ENCODE assay signal across 25 cellular contexts in genomic region chr6:74851598-74851997, GRCh38.
DNase-seq lines count a peak whose midpoint lies in the region; TF ChIP-seq lines count a peak whose summit lies in the region.
"Had no signal": no experiment of that assay in that cellular context is flagged by ENCODE, and none has a peak within 500 bp of the region (broad histone marks: within the 10 kb centered on the region; RNA-seq: fewer than 3 reads in every experiment).

No MANE protein-coding gene starts in this region.

- H4K20me1 ChIP-seq in osteoblast (ENCODE audit: insufficient read depth, low read length) = no peaks in the 10 kb centered on the region

- H3K27ac ChIP-seq in osteoblast (ENCODE audit: low read depth, low read length) (no peak overlapping the region), RWPE1 (no peak overlapping the region)
- H3K27ac ChIP-seq: ascending aorta, parathyroid adenoma, sigmoid colon, testis had no signal

- H3K27me3 Mint-ChIP-seq in progenitor cell of endocrine pancreas = no peaks in the 10 kb centered on the region
- H3K27me3 Mint-ChIP-seq: activated naive CD4-positive, alpha-beta T cell treated with anti-CD3 and anti-CD28 coated beads, Interleukin-2, amount 10 ng/mL, durations not matched to agents 7 days and 5 days; CD8-positive, alpha-beta memory T cell; memory B cell had no signal

- H3K9me3 ChIP-seq in osteoblast (ENCODE audit: low read depth, low read length) = no peaks in the 10 kb centered on the region
- H3K9me3 ChIP-seq: ascending aorta, sigmoid colon, testis had no signal

- peak; percentile 32 for DNase-seq in BJ (ENCODE audit: low read depth)
- peak; percentile 0 for DNase-seq in RPMI7951 (ENCODE audit: low read depth)
- peak; percentile 81 for DNase-seq in fibroblast of mammary gland (ENCODE audit: low read depth)
- DNase-seq in osteoblast (ENCODE audit: insufficient read length, low spot score, missing footprints) = no peak
- DNase-seq in progenitor cell of endocrine pancreas (ENCODE audit: low spot score, unreplicated experiment) = no peak
- no peak for DNase-seq in SIG-M5 treated with dmso at 0.1 percent for 504 hours (lab: John Stamatoyannopoulos, UW; ENCODE audit: unreplicated experiment)
- DNase-seq in RWPE1 (ENCODE audit: low spot score) = no peak
- no peak for DNase-seq in DMS79 (lab: John Stamatoyannopoulos, UW)
- DNase-seq: activated CD4-positive, alpha-beta T cell treated with anti-CD3 and anti-CD28 coated beads for 1 hour; activated CD8-positive, alpha-beta memory T cell treated with anti-CD3 and anti-CD28 coated beads for 24 hours; activated naive CD4-positive, alpha-beta T cell treated with anti-CD3 and anti-CD28 coated beads, Interleukin-2, amount 10 ng/mL, durations not matched to agents 7 days and 5 days; activated T-cell treated with anti-CD3 and anti-CD28 coated beads, Interleukin-2, amount 50 U/mL, for 48 hours; CD8-positive, alpha-beta memory T cell; endodermal cell; H9; naive thymus-derived CD8-positive, alpha-beta T cell; NCI-H1436; NCI-H2171; NCI-H526; sigmoid colon; testis had no signal

- POLR2A ChIA-PET in BJ (lab: Charles Lee) (no interaction called here), RWPE1 (lab: Yijun Ruan, JAX; ENCODE audit: low non-redundant PET) (no interaction called here)

- H2AFZ ChIP-seq in osteoblast (ENCODE audit: low read length) = peak overlapping the region; percentile 27
- H2AFZ ChIP-seq: parathyroid adenoma had no signal

- TF ChIP-seq CTCF in BJ (IDR thresholded peaks at IDR 0.05; ENCODE audit: insufficient read depth, low read depth, low read length) = no peak
- TF ChIP-seq CTCF in fibroblast of mammary gland (conservative IDR thresholded peaks at IDR 0.05; ENCODE audit: control insufficient read depth, insufficient read depth, low read depth, low read length) = no peak
- no peak for TF ChIP-seq CTCF in osteoblast (IDR thresholded peaks at IDR 0.05; ENCODE audit: extremely low read depth, low read depth, low read length)
- TF ChIP-seq CTCF in progenitor cell of endocrine pancreas (IDR thresholded peaks at IDR 0.05; ENCODE audit: unreplicated experiment) = no peak
- no peak for TF ChIP-seq CTCF in RWPE1 (conservative IDR thresholded peaks at IDR 0.05; ENCODE audit: low read depth)

- H3K27ac Mint-ChIP-seq in progenitor cell of endocrine pancreas = no peak overlapping the region
- H3K27ac Mint-ChIP-seq: activated naive CD4-positive, alpha-beta T cell treated with anti-CD3 and anti-CD28 coated beads, Interleukin-2, amount 10 ng/mL, durations not matched to agents 7 days and 5 days; CD8-positive, alpha-beta memory T cell; endodermal cell; H9; memory B cell; naive thymus-derived CD8-positive, alpha-beta T cell; stimulated activated effector memory CD8-positive, alpha-beta T cell treated with anti-CD3 and anti-CD28 coated beads, Interleukin-12 subunit alpha, Interleukin-12 subunit beta, amount 100 ng/mL, for 72 hours had no signal

- H3K27me3 ChIP-seq in BJ (ENCODE audit: control insufficient read depth, insufficient read depth, low read length) = no peaks in the 10 kb centered on the region
- no peaks in the 10 kb centered on the region for H3K27me3 ChIP-seq in osteoblast (ENCODE audit: insufficient read depth, low read length)
- H3K27me3 ChIP-seq: ascending aorta, sigmoid colon, testis had no signal

- no peaks in the 10 kb centered on the region for H3K4me1 ChIP-seq in osteoblast (ENCODE audit: insufficient read depth, low read length)
- H3K4me1 ChIP-seq: ascending aorta, parathyroid adenoma, testis had no signal

- CTCF ChIA-PET in BJ (lab: Yijun Ruan, JAX) (interaction anchor here (0.6 kb wide), 1 partner anchor 174 kb away, joined by 4 read pairs; no protein-coding TSS in a partner anchor), RWPE1 (lab: Yijun Ruan, JAX) (no interaction called here)

- no peaks in the 10 kb centered on the region for H3K79me2 ChIP-seq in osteoblast (ENCODE audit: insufficient read depth, low read length)
- H3K79me2 ChIP-seq: parathyroid adenoma had no signal

- no peaks in the 10 kb centered on the region for H3K36me3 Mint-ChIP-seq in progenitor cell of endocrine pancreas (ENCODE audit: insufficient read depth)
- H3K36me3 Mint-ChIP-seq: activated naive CD4-positive, alpha-beta T cell treated with anti-CD3 and anti-CD28 coated beads, Interleukin-2, amount 10 ng/mL, durations not matched to agents 7 days and 5 days; CD8-positive, alpha-beta memory T cell; memory B cell; naive thymus-derived CD8-positive, alpha-beta T cell; stimulated activated effector memory CD8-positive, alpha-beta T cell treated with anti-CD3 and anti-CD28 coated beads, Interleukin-12 subunit alpha, Interleukin-12 subunit beta, amount 100 ng/mL, for 72 hours had no signal

- H3K9me3 Mint-ChIP-seq in progenitor cell of endocrine pancreas (ENCODE audit: low read depth) = no peaks in the 10 kb centered on the region
- H3K9me3 Mint-ChIP-seq: endodermal cell, H9 had no signal

- no peak overlapping the region for H3K4me3 Mint-ChIP-seq in progenitor cell of endocrine pancreas (ENCODE audit: low read depth)
- H3K4me3 Mint-ChIP-seq: activated naive CD4-positive, alpha-beta T cell treated with anti-CD3 and anti-CD28 coated beads, Interleukin-2, amount 10 ng/mL, durations not matched to agents 7 days and 5 days; CD8-positive, alpha-beta memory T cell; endodermal cell; H9; memory B cell; naive thymus-derived CD8-positive, alpha-beta T cell; stimulated activated effector memory CD8-positive, alpha-beta T cell treated with anti-CD3 and anti-CD28 coated beads, Interleukin-12 subunit alpha, Interleukin-12 subunit beta, amount 100 ng/mL, for 72 hours had no signal

- no peaks in the 10 kb centered on the region for H3K4me1 Mint-ChIP-seq in progenitor cell of endocrine pancreas (ENCODE audit: low read depth)
- H3K4me1 Mint-ChIP-seq: activated naive CD4-positive, alpha-beta T cell treated with anti-CD3 and anti-CD28 coated beads, Interleukin-2, amount 10 ng/mL, durations not matched to agents 7 days and 5 days; CD8-positive, alpha-beta memory T cell; endodermal cell; H9; memory B cell; naive thymus-derived CD8-positive, alpha-beta T cell; stimulated activated effector memory CD8-positive, alpha-beta T cell treated with anti-CD3 and anti-CD28 coated beads, Interleukin-12 subunit alpha, Interleukin-12 subunit beta, amount 100 ng/mL, for 72 hours had no signal

- H3K36me3 ChIP-seq in BJ (ENCODE audit: control insufficient read depth, insufficient read depth, low read length) (no peaks in the 10 kb centered on the region), osteoblast (ENCODE audit: insufficient read depth, low read length) (no peaks in the 10 kb centered on the region)
- H3K36me3 ChIP-seq: ascending aorta, sigmoid colon had no signal

- no peak overlapping the region for H3K4me2 ChIP-seq in osteoblast (ENCODE audit: insufficient read depth, low read length)

- H3K4me3 ChIP-seq in BJ (ENCODE audit: low read depth, low read length) (no peak overlapping the region), fibroblast of mammary gland (ENCODE audit: control insufficient read depth, low read depth, low read length) (no peak overlapping the region), osteoblast (ENCODE audit: insufficient read depth, low read length) (no peak overlapping the region)
- H3K4me3 ChIP-seq: ascending aorta, sigmoid colon, testis had no signal

Comparison
In these comparisons a context has a peak if more than half of its experiments do, and no peak if none do; other contexts are left out.
1. DNase-seq: peak in BJ (single experiment), RPMI7951 (single experiment) and fibroblast of mammary gland (single experiment); none in osteoblast (single experiment), progenitor cell of endocrine pancreas (single experiment), SIG-M5 treated with dmso at 0.1 percent for 504 hours (single experiment), RWPE1 (single experiment) and DMS79 (single experiment).